22 cellular contexts compared by ENCODE assay signal in the genomic region with DNA sequence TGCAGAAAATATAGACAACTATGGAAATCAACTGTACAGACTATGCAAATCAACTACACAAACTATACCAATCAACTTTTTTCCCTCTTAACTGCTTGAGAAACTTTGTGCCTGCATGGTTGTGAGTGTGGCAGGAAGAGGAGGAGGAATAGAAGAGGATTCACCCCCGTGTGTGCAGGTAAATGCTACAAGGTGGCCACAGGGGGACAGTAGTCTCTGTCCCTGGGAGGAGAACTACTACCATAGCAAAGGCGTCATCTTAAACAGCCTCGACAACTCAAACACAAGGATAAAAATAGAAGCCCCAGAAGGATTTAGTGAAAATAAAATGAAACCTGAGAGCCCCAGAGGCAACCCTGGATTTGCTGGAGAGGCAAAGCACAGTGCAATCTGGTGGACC.
DNase-seq lines count a peak whose midpoint lies in the region; ATAC-seq, FAIRE-seq and TF ChIP-seq lines count a peak whose summit lies in the region.
"Had no signal": no experiment of that assay in that cellular context is flagged by ENCODE, and none has a peak within 500 bp of the region (broad histone marks: within the 10 kb centered on the region; RNA-seq: fewer than 3 reads in every experiment).

No MANE protein-coding gene starts in this region.

- CTCF ChIA-PET in WTC11 (lab: Charles Lee), result interaction anchor here (0.5 to 1.8 kb wide), 4 partner anchors 18 to 125 kb away, joined by 3 to 9 read pairs (median 6); no protein-coding TSS in a partner anchor

- H3K9me3 Mint-ChIP-seq in WTC11 (0 out of 2 replicates have a peak, but pooled peaks cover 3% of the 10 kb centered on the region), osteocyte (ENCODE audit: unreplicated experiment) (no peaks in the 10 kb centered on the region)
- H3K9me3 Mint-ChIP-seq: activated CD8-positive, alpha-beta T cell treated with anti-CD3 and anti-CD28 coated beads for 36 hours; activated naive CD8-positive, alpha-beta T cell treated with anti-CD3 and anti-CD28 coated beads for 36 hours had no signal

- H3K36me3 Mint-ChIP-seq in WTC11 (no peaks in the 10 kb centered on the region), osteocyte (ENCODE audit: unreplicated experiment) (no peaks in the 10 kb centered on the region)
- H3K36me3 Mint-ChIP-seq: activated naive CD8-positive, alpha-beta T cell treated with anti-CD3 and anti-CD28 coated beads for 36 hours; CD4-positive, CD25-positive, alpha-beta regulatory T cell had no signal

- no peaks in the 10 kb centered on the region for H3K9me3 ChIP-seq in kidney (ENCODE audit: control insufficient read depth in 1 of 2, low read length in 2 of 2)
- H3K9me3 ChIP-seq: left ventricle myocardium inferior, transverse colon had no signal

- POLR2A ChIA-PET in WTC11 (lab: Charles Lee), result no interaction called here

- no peaks in the 10 kb centered on the region for H3K27me3 ChIP-seq in H7 (ENCODE audit: control insufficient read depth, insufficient read depth, low read length)
- H3K27me3 ChIP-seq: transverse colon had no signal

- TF ChIP-seq CTCF in WTC11 (IDR thresholded peaks at IDR 0.05) (no peak), kidney (IDR thresholded peaks at IDR 0.05; ENCODE audit: borderline replicate concordance, extremely low read depth, insufficient read depth) (peak; percentile 31), osteocyte (IDR thresholded peaks at IDR 0.05) (peak; percentile 29)

- H3K4me3 Mint-ChIP-seq in WTC11 (no peak overlapping the region), osteocyte (ENCODE audit: unreplicated experiment) (no peak overlapping the region)
- H3K4me3 Mint-ChIP-seq: activated CD8-positive, alpha-beta T cell treated with anti-CD3 and anti-CD28 coated beads for 36 hours; activated naive CD8-positive, alpha-beta T cell treated with anti-CD3 and anti-CD28 coated beads for 36 hours; CD4-positive, CD25-positive, alpha-beta regulatory T cell had no signal

- no peaks in the 10 kb centered on the region for H3K4me1 ChIP-seq in kidney (ENCODE audit: control insufficient read depth in 1 of 2, insufficient read depth in 1 of 2, low read depth in 1 of 2, low read length in 2 of 2)
- H3K4me1 ChIP-seq: left ventricle myocardium inferior, transverse colon had no signal

- DNase-seq in H7, result peak; percentile 42
- no peak for DNase-seq in WTC11 (ENCODE audit: low spot score)
- no peak for DNase-seq in kidney
- peak; percentile 40 for DNase-seq in osteocyte (ENCODE audit: extremely low spot score, unreplicated experiment)
- DNase-seq in SHP77 (lab: John Stamatoyannopoulos, UW), result no peak
- DNase-seq in activated naive CD4-positive, alpha-beta T cell treated with anti-CD3 and anti-CD28 coated beads, Interleukin-2, amount 50 U/mL, for 16 hours, result no peak
- DNase-seq in HPDE6-E6E7 (ENCODE audit: extremely low spot score), result no peak
- DNase-seq: activated CD4-positive, alpha-beta T cell treated with anti-CD3 and anti-CD28 coated beads for 1 hour; activated CD8-positive, alpha-beta T cell treated with anti-CD3 and anti-CD28 coated beads for 36 hours; activated naive CD8-positive, alpha-beta T cell treated with anti-CD3 and anti-CD28 coated beads for 36 hours; CD4-positive, CD25-positive, alpha-beta regulatory T cell; central memory CD4-positive, alpha-beta T cell; DMS 273 treated with DMSO at 0.1 percent for 48 hours; left ventricle myocardium inferior; MM.1S; NCI-H1436; NCI-H2171; T-helper 1 cell; transverse colon had no signal

- no peak overlapping the region for H3K9ac ChIP-seq in kidney (ENCODE audit: low read length in 2 of 2)

- H3K27ac Mint-ChIP-seq in WTC11, result no peak overlapping the region
- H3K27ac Mint-ChIP-seq in osteocyte (ENCODE audit: unreplicated experiment), result no peak overlapping the region
- H3K27ac Mint-ChIP-seq: activated CD8-positive, alpha-beta T cell treated with anti-CD3 and anti-CD28 coated beads for 36 hours; activated naive CD8-positive, alpha-beta T cell treated with anti-CD3 and anti-CD28 coated beads for 36 hours; CD4-positive, CD25-positive, alpha-beta regulatory T cell had no signal

- H3K4me1 Mint-ChIP-seq in WTC11, result 0 out of 2 replicates have a peak, but pooled peaks cover 3% of the 10 kb centered on the region
- peaks cover 10% of the 10 kb centered on the region for H3K4me1 Mint-ChIP-seq in osteocyte (ENCODE audit: unreplicated experiment)
- H3K4me1 Mint-ChIP-seq: activated naive CD8-positive, alpha-beta T cell treated with anti-CD3 and anti-CD28 coated beads for 36 hours had no signal

- intact Hi-C loops in kidney (cut with DNase I), result no loop called here

- H3K36me3 ChIP-seq in H7 (replicated peaks; ENCODE audit: control insufficient read depth, insufficient read depth, low read length) (no peaks in the 10 kb centered on the region), kidney (ENCODE audit: control insufficient read depth in 1 of 2, insufficient read depth in 2 of 2, low read length in 2 of 2) (no peaks in the 10 kb centered on the region)
- H3K36me3 ChIP-seq: left ventricle myocardium inferior, transverse colon had no signal

- H3K27ac ChIP-seq in kidney (ENCODE audit: low read depth in 2 of 2, low read length in 2 of 2), result no peak overlapping the region
- H3K27ac ChIP-seq: left ventricle myocardium inferior, transverse colon had no signal

- peak; percentile 88 for ATAC-seq in WTC11
- ATAC-seq: activated CD8-positive, alpha-beta T cell treated with anti-CD3 and anti-CD28 coated beads for 36 hours had no signal

- no peak for FAIRE-seq in kidney (lab: Jason Lieb, UNC)
- FAIRE-seq: astrocyte, endothelial cell of umbilical vein, G401.6 had no signal

- no peaks in the 10 kb centered on the region for H3K27me3 Mint-ChIP-seq in WTC11 (ENCODE audit: low read depth)
- H3K27me3 Mint-ChIP-seq in osteocyte (ENCODE audit: unreplicated experiment), result peaks cover 28% of the 10 kb centered on the region

- H3K4me3 ChIP-seq in H7 (ENCODE audit: insufficient read depth, low read depth, low read length) (no peak overlapping the region), kidney (ENCODE audit: low read length in 2 of 2) (no peak overlapping the region)
- H3K4me3 ChIP-seq: left ventricle myocardium inferior, transverse colon had no signal

TF ChIP-seq in WTC11, 78 proteins besides CTCF, POLR2A, EP300 and RAD21 (continues in another document):
- TF ChIP-seq, protein P1, sequence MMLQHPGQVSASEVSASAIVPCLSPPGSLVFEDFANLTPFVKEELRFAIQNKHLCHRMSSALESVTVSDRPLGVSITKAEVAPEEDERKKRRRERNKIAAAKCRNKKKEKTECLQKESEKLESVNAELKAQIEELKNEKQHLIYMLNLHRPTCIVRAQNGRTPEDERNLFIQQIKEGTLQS (CRISPR knock-in tag; conservative IDR thresholded peaks at IDR 0.05), result no peak
- TF ChIP-seq, protein P2, sequence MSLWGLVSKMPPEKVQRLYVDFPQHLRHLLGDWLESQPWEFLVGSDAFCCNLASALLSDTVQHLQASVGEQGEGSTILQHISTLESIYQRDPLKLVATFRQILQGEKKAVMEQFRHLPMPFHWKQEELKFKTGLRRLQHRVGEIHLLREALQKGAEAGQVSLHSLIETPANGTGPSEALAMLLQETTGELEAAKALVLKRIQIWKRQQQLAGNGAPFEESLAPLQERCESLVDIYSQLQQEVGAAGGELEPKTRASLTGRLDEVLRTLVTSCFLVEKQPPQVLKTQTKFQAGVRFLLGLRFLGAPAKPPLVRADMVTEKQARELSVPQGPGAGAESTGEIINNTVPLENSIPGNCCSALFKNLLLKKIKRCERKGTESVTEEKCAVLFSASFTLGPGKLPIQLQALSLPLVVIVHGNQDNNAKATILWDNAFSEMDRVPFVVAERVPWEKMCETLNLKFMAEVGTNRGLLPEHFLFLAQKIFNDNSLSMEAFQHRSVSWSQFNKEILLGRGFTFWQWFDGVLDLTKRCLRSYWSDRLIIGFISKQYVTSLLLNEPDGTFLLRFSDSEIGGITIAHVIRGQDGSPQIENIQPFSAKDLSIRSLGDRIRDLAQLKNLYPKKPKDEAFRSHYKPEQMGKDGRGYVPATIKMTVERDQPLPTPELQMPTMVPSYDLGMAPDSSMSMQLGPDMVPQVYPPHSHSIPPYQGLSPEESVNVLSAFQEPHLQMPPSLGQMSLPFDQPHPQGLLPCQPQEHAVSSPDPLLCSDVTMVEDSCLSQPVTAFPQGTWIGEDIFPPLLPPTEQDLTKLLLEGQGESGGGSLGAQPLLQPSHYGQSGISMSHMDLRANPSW (CRISPR knock-in tag; conservative IDR thresholded peaks at IDR 0.05; ENCODE audit: low read depth), result no peak
- TF ChIP-seq ESRRA (CRISPR knock-in tag; IDR thresholded peaks at IDR 0.05; ENCODE audit: borderline replicate concordance) (no peak), GABPB1 (CRISPR knock-in tag; IDR thresholded peaks at IDR 0.05) (no peak)
- TF ChIP-seq, protein P3, sequence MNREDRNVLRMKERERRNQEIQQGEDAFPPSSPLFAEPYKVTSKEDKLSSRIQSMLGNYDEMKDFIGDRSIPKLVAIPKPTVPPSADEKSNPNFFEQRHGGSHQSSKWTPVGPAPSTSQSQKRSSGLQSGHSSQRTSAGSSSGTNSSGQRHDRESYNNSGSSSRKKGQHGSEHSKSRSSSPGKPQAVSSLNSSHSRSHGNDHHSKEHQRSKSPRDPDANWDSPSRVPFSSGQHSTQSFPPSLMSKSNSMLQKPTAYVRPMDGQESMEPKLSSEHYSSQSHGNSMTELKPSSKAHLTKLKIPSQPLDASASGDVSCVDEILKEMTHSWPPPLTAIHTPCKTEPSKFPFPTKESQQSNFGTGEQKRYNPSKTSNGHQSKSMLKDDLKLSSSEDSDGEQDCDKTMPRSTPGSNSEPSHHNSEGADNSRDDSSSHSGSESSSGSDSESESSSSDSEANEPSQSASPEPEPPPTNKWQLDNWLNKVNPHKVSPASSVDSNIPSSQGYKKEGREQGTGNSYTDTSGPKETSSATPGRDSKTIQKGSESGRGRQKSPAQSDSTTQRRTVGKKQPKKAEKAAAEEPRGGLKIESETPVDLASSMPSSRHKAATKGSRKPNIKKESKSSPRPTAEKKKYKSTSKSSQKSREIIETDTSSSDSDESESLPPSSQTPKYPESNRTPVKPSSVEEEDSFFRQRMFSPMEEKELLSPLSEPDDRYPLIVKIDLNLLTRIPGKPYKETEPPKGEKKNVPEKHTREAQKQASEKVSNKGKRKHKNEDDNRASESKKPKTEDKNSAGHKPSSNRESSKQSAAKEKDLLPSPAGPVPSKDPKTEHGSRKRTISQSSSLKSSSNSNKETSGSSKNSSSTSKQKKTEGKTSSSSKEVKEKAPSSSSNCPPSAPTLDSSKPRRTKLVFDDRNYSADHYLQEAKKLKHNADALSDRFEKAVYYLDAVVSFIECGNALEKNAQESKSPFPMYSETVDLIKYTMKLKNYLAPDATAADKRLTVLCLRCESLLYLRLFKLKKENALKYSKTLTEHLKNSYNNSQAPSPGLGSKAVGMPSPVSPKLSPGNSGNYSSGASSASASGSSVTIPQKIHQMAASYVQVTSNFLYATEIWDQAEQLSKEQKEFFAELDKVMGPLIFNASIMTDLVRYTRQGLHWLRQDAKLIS (CRISPR knock-in tag; IDR thresholded peaks at IDR 0.05; ENCODE audit: borderline replicate concordance), result no peak

Comparison
In these comparisons a context has a peak if more than half of its experiments do, and no peak if none do; other contexts are left out.
1. DNase-seq: peak in H7 (single experiment) and osteocyte (single experiment); none in WTC11 (single experiment), kidney (single experiment), SHP77 (0 of 2), activated naive CD4-positive, alpha-beta T cell treated with anti-CD3 and anti-CD28 coated beads, Interleukin-2, amount 50 U/mL, for 16 hours (single experiment) and HPDE6-E6E7 (single experiment).